Comparison of ENCODE assay signal across 15 cellular contexts in the genomic region with DNA sequence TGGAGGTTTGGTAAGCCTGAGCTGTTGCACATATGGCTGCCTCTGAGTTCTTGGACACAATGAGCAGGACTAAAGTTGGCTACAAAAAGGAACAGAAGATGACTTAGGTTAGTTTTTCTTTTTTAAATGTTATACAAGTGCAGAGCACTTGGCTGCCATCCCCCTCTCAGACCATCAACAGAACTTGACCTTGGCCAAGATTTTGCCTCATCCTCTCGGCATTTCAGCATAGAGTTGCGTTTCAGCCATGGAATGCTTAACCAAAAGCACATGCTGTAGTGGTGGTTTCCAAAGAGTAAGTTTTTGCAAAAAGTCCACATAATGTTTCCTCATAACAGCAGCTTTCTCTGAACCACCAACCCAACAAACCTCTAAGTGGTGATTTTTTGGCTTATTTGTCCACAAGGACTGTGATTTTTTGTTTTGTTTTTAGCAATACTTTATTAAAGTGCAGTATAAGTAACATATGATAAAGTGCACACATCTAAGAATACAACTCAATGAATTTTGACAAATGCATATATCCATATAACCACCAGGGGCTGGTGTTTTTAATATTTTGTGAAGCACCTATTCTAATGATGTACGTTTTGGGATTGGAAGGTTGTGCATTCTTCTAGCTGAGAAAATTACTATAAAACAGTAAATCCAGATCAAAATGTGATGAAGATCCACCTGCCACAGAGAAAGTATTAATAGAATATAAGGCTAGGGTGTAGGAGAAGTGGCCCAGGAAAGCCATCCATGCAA. TPM values are rescaled to one million over a fixed set of nuclear protein-coding genes. Genes with fewer than 3 reads are reported as not detected.
DNase-seq lines count a peak whose midpoint lies in the region; ATAC-seq, FAIRE-seq and TF ChIP-seq lines count a peak whose summit lies in the region.
"Had no signal": no experiment of that assay in that cellular context is flagged by ENCODE, and none has a peak within 500 bp of the region (broad histone marks: within the 10 kb centered on the region; RNA-seq: fewer than 3 reads in every experiment).

No MANE protein-coding gene starts in this region.

- peaks cover 1% of the 10 kb centered on the region for H3K4me1 ChIP-seq in BE2C
- peaks cover 1% of the 10 kb centered on the region for H3K4me1 ChIP-seq in psoas muscle
- H3K4me1 ChIP-seq: SJSA1 had no signal

- WGBS in psoas muscle, 3 donors: 53 to 64% (median 55%) methylated on average over 3 of the region's 3 CpGs

- no peak for TF ChIP-seq POLR2A in GM12892 (IDR thresholded peaks at IDR 0.05; ENCODE audit: low read depth, low read length)

- no peak for FAIRE-seq in GM12892 (lab: Jason Lieb, UNC)

- H3K4me3 ChIP-seq in BE2C (ENCODE audit: low read depth, low read length) (no peak overlapping the region), psoas muscle (no peak overlapping the region)
- H3K4me3 ChIP-seq: SJSA1 had no signal

- peak; percentile 24; the same call in 1 of the 2 replicates for TF ChIP-seq CTCF in BE2C (IDR thresholded peaks at IDR 0.05; ENCODE audit: low read depth, low read length)
- TF ChIP-seq CTCF in psoas muscle (IDR thresholded peaks at IDR 0.05): peak; percentile 12

- H3K27me3 ChIP-seq in BE2C (no peaks in the 10 kb centered on the region), psoas muscle (ENCODE audit: insufficient read depth in 3 of 3, low read length in 2 of 3) (no peaks in the 10 kb centered on the region)
- H3K27me3 ChIP-seq: SJSA1 had no signal

- intact Hi-C loops in psoas muscle (cut with DNase I): no loop called here

- peak in 3 of 4 donors; percentile 51 to 67 (median 64) for ATAC-seq in psoas muscle
- ATAC-seq: left lobe of liver had no signal

- H3K36me3 ChIP-seq in BE2C: no peaks in the 10 kb centered on the region
- H3K36me3 ChIP-seq in psoas muscle (ENCODE audit: insufficient read depth in 1 of 2, low read depth in 1 of 2): no peaks in the 10 kb centered on the region
- H3K36me3 ChIP-seq: SJSA1 had no signal

- H3K9me3 ChIP-seq in BE2C (no peaks in the 10 kb centered on the region), psoas muscle (no peaks in the 10 kb centered on the region)
- H3K9me3 ChIP-seq: SJSA1 had no signal

- DNase-seq in BE2C (no peak), NCI-H446 treated with DMSO at 0.1 percent for 48 hours (lab: John Stamatoyannopoulos, UW) (peak; percentile 29), fibroblast of the conjunctiva (ENCODE audit: low read depth) (peak; percentile 96), psoas muscle (peak in 1 of 2 donors; percentile 46), NCI-H82 treated with DMSO at 0.1 percent for 48 hours (lab: John Stamatoyannopoulos, UW; ENCODE audit: unreplicated experiment) (no peak), GM12892 (ENCODE audit: insufficient read length) (no peak), DMS153 (lab: John Stamatoyannopoulos, UW) (no peak), kidney tubule cell (ENCODE audit: low spot score) (no peak)
- DNase-seq: activated CD8-positive, alpha-beta memory T cell treated with anti-CD3 and anti-CD28 coated beads for 24 hours; cortex of kidney; DMS79 treated with DMSO at 0.1 percent for 48 hours; NCI-H146; stimulated activated CD4-positive, alpha-beta T cell treated with anti-CD3 and anti-CD28 coated beads, Interleukin-4, amount 100 ng/mL, for 1 hour had no signal

- no peak overlapping the region for H3K27ac ChIP-seq in psoas muscle
- H3K27ac ChIP-seq: SJSA1 had no signal

RNA-seq across cellular contexts. Expression of gene GALNT16, which starts 12.1 kb away (rescaled TPM):
- polyA plus RNA-seq in BE2C (2012; ENCODE audit: insufficient read depth, insufficient read length, low read depth): 5.4 TPM
- 1 to 10 TPM; 1.7 to 2.6 (median 2.4) TPM for total RNA-seq in psoas muscle
- polyA plus RNA-seq in psoas muscle: 1 to 10 TPM in 1 of 3 donors, under 1 TPM in 2; 0.83 to 1.4 (median 0.95) TPM
- polyA plus RNA-seq in GM12892 (2012; ENCODE audit: missing spikeins): 0.21 TPM

RNA-seq across cellular contexts. Expression of gene EXD2, which starts 56.6 kb away (rescaled TPM):
- polyA plus RNA-seq in BE2C (2012; ENCODE audit: insufficient read depth, insufficient read length, low read depth): 22.3 TPM
- total RNA-seq in psoas muscle: 10 to 100 TPM; 12.6 to 17.3 (median 13.6) TPM
- polyA plus RNA-seq in psoas muscle: 10 to 100 TPM in 2 of 3 donors, 1 to 10 TPM in 1; 6.8 to 12.5 (median 10.1) TPM
- polyA plus RNA-seq in GM12892 (2012; ENCODE audit: missing spikeins): 6.2 TPM

Comparison
In these comparisons a context has a peak if more than half of its experiments do, and no peak if none do; other contexts are left out.
1. DNase-seq: peak in NCI-H446 treated with DMSO at 0.1 percent for 48 hours (single experiment) and fibroblast of the conjunctiva (single experiment); none in BE2C (single experiment), NCI-H82 treated with DMSO at 0.1 percent for 48 hours (single experiment), GM12892 (single experiment), DMS153 (single experiment) and kidney tubule cell (single experiment).